Comparison of ENCODE assay signal across 8 cellular contexts in genomic region chr6:117602151-117602898, GRCh38. TPM values are rescaled to one million over a fixed set of nuclear protein-coding genes. Genes with fewer than 3 reads are reported as not detected.
A peak's percentile ranks its signal among the peaks of the same experiment; 100 is the strongest.
DNase-seq lines count a peak whose midpoint lies in the region; ATAC-seq and TF ChIP-seq lines count a peak whose summit lies in the region.

GOPC (minus strand) TSS chr6:117602511; CDS start chr6:117602288, 223 bp downstream.

- ATAC-seq in HG02610 (IDR thresholded peaks at IDR 0.05; ENCODE audit: unreplicated experiment) (peak; percentile 93), thoracic aorta (ENCODE audit: insufficient number of reproducible peaks, low FRiP score, low read depth) (peak; percentile 97)

- H3K4me3 Mint-ChIP-seq in activated naive CD8-positive, alpha-beta T cell = peak within 1 kb of the TSS; percentile 99
- peak within 1 kb of the TSS; percentile 98 for H3K4me3 Mint-ChIP-seq in glutamatergic neuron (ENCODE audit: unreplicated experiment)

- H3K27me3 ChIP-seq in osteoblast (ENCODE audit: insufficient read depth, low read length) = no peaks in the 10 kb centered on the region
- H3K27me3 ChIP-seq in thoracic aorta (replicated peaks; ENCODE audit: insufficient read depth) = no peaks in the 10 kb centered on the region

- H3K27me3 Mint-ChIP-seq in activated naive CD8-positive, alpha-beta T cell = no peaks in the 10 kb centered on the region
- peaks cover 5% of the 10 kb centered on the region for H3K27me3 Mint-ChIP-seq in glutamatergic neuron (ENCODE audit: unreplicated experiment)

- H3K36me3 ChIP-seq in osteoblast (ENCODE audit: insufficient read depth, low read length) (peaks cover 16% of the 10 kb centered on the region), thoracic aorta (no peaks in the 10 kb centered on the region)

- peak within 1 kb of the TSS; percentile 84 for H3K4me2 ChIP-seq in osteoblast (ENCODE audit: insufficient read depth, low read length)

- peaks cover 46% of the 10 kb centered on the region for H3K4me1 Mint-ChIP-seq in activated naive CD8-positive, alpha-beta T cell (ENCODE audit: low read depth)
- H3K4me1 Mint-ChIP-seq in glutamatergic neuron (ENCODE audit: low read depth, unreplicated experiment) = peaks cover 6% of the 10 kb centered on the region

- peak within 1 kb of the TSS; percentile 96 for H3K4me3 ChIP-seq in osteoblast (ENCODE audit: insufficient read depth, low read length)
- H3K4me3 ChIP-seq in thoracic aorta = peak within 1 kb of the TSS; percentile 88

- peaks cover 41% of the 10 kb centered on the region for H4K20me1 ChIP-seq in osteoblast (ENCODE audit: insufficient read depth, low read length)

- H3K36me3 Mint-ChIP-seq in activated naive CD8-positive, alpha-beta T cell = peaks cover 15% of the 10 kb centered on the region
- H3K36me3 Mint-ChIP-seq in glutamatergic neuron (ENCODE audit: unreplicated experiment) = peaks cover 5% of the 10 kb centered on the region

- DNase-seq in GM10266 (ENCODE audit: extremely low spot score) (peak; percentile 94), NCI-H1092 treated with DMSO at 0.1 percent for 48 hours (lab: John Stamatoyannopoulos, UW) (peak; percentile 95), SKM-1 (lab: John Stamatoyannopoulos, UW; ENCODE audit: unreplicated experiment) (peak; percentile 94), glutamatergic neuron (peak; percentile 96), osteoblast (ENCODE audit: insufficient read length, low spot score, missing footprints) (peak; percentile 97), thoracic aorta (ENCODE audit: low spot score) (peak; percentile 94)

- TF ChIP-seq CTCF in GM10266 (IDR thresholded peaks at IDR 0.05; ENCODE audit: control insufficient read depth, insufficient read depth, low read depth, missing control alignments) = peak; percentile 0
- TF ChIP-seq CTCF in glutamatergic neuron (IDR thresholded peaks at IDR 0.05; ENCODE audit: partially characterized antibody, unreplicated experiment) = no peak
- TF ChIP-seq CTCF in osteoblast (IDR thresholded peaks at IDR 0.05; ENCODE audit: extremely low read depth, low read depth, low read length) = peak; percentile 12
- TF ChIP-seq CTCF in thoracic aorta (IDR thresholded peaks at IDR 0.05) = no peak

- H3K27ac Mint-ChIP-seq in activated naive CD8-positive, alpha-beta T cell = peak within 1 kb of the TSS; percentile 99
- peak within 1 kb of the TSS; percentile 98 for H3K27ac Mint-ChIP-seq in glutamatergic neuron (ENCODE audit: unreplicated experiment)

- peak within 1 kb of the TSS; percentile 79 for H3K27ac ChIP-seq in osteoblast (ENCODE audit: low read depth, low read length)
- H3K27ac ChIP-seq in thoracic aorta = peak within 1 kb of the TSS; percentile 80

- H3K4me1 ChIP-seq in osteoblast (ENCODE audit: insufficient read depth, low read length) (peaks cover 12% of the 10 kb centered on the region), thoracic aorta (ENCODE audit: control insufficient read depth in 1 of 2, low read depth in 2 of 2) (peaks cover 19 to 20% of the 10 kb centered on the region in 2 donors)

- H3K9me3 ChIP-seq in osteoblast (ENCODE audit: low read depth, low read length) = no peaks in the 10 kb centered on the region
- H3K9me3 ChIP-seq in thoracic aorta = no peaks in the 10 kb centered on the region

- H3K79me2 ChIP-seq in osteoblast (ENCODE audit: insufficient read depth, low read length) = peaks cover 49% of the 10 kb centered on the region

- no peaks in the 10 kb centered on the region for H3K9me3 Mint-ChIP-seq in activated naive CD8-positive, alpha-beta T cell (ENCODE audit: low read depth)
- peaks cover 4% of the 10 kb centered on the region for H3K9me3 Mint-ChIP-seq in glutamatergic neuron (ENCODE audit: unreplicated experiment)

- H2AFZ ChIP-seq in osteoblast (ENCODE audit: low read length) = peak within 1 kb of the TSS; percentile 94

RNA-seq across cellular contexts. Expression of gene GOPC, which starts in this region (rescaled TPM):
- 33.4 TPM for total RNA-seq in glutamatergic neuron (ENCODE audit: unreplicated experiment)
- 41.8 and 49.6 TPM in 2 replicates for total RNA-seq in osteoblast
- total RNA-seq in thoracic aorta = 10 to 100 TPM; 29.5 to 31.5 TPM

Comparison
In these comparisons a context has a peak if more than half of its experiments do, and no peak if none do; other contexts are left out.
1. Peak in every context shown above with its lines: DNase-seq, ATAC-seq, H3K4me3 ChIP-seq and H3K27ac ChIP-seq.
2. CTCF ChIP-seq: peak in GM10266 (single experiment) and osteoblast (single experiment); none in glutamatergic neuron (single experiment) and thoracic aorta (single experiment).